2 cellular contexts compared by ENCODE assay signal in the genomic region with DNA sequence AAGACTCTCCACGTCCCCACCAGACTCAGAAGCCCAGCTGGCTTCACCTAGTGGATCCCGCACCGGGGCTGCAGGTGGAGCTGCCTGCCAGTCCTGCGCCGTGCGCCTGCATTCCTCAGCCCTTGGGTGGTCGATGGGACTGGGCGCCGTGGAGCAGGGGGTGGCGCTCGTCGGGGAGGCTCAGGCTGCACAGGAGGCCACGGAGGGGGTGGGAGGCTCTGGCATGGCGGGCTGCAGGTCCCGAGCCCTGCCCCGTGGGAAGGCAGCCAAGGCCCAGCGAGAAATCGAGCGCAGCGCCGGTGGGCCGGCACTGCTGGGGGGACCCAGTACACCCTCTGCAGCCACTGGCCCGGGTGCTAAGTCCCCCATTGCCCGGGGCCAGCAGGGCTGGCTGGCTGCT. TPM values are rescaled to one million over a fixed set of nuclear protein-coding genes. Genes with fewer than 3 reads are reported as not detected.
DNase-seq lines count a peak whose midpoint lies in the region; TF ChIP-seq lines count a peak whose summit lies in the region.
"Not testable (repeated sequence)": the region's sequence is repeated elsewhere in the genome, so short reads cannot be mapped to it uniquely, and the experiment has no call there.

No MANE protein-coding gene starts in this region.

- not testable (repeated sequence) for BruUV-seq in MCF 10A (replicated peaks; lab: Mats Ljungman, UMichigan)

- POLR2A ChIA-PET in RWPE1 (lab: Yijun Ruan, JAX; ENCODE audit: low non-redundant PET); MCF 10A (lab: Yijun Ruan, JAX): not testable (repeated sequence)

- not testable (repeated sequence) for H3K4me3 Mint-ChIP-seq in MCF 10A (ENCODE audit: unreplicated experiment)

- peaks cover 39% of the 10 kb centered on the region for H3K36me3 Mint-ChIP-seq in MCF 10A (ENCODE audit: insufficient read depth, unreplicated experiment)

- intact Hi-C loops in MCF 10A (cut with micrococcal nuclease), result not testable (repeated sequence)

- not testable (repeated sequence) for TF ChIP-seq CTCF in RWPE1 (conservative IDR thresholded peaks at IDR 0.05; ENCODE audit: low read depth); MCF 10A (IDR thresholded peaks at IDR 0.05; ENCODE audit: unreplicated experiment)

- peak overlapping the region; percentile 46 for H3K27ac ChIP-seq in RWPE1

- not testable (repeated sequence) for H3K27me3 Mint-ChIP-seq in MCF 10A (ENCODE audit: insufficient read depth, unreplicated experiment)

- peak overlapping the region; percentile 35 for H3K27ac Mint-ChIP-seq in MCF 10A (ENCODE audit: low read depth, unreplicated experiment)

- DNase-seq in RWPE1 (ENCODE audit: low spot score); MCF 10A (ENCODE audit: unreplicated experiment): not testable (repeated sequence)

- peaks cover 38% of the 10 kb centered on the region for H3K4me1 Mint-ChIP-seq in MCF 10A (ENCODE audit: insufficient read depth, unreplicated experiment)

- CTCF ChIA-PET in RWPE1 (lab: Yijun Ruan, JAX), result interaction anchor here (0.6 kb wide), 1 partner anchor 35 kb away, joined by 5 read pairs; no protein-coding TSS in a partner anchor
- CTCF ChIA-PET in MCF 10A (lab: Yijun Ruan, JAX), result not testable (repeated sequence)

- H3K9me3 Mint-ChIP-seq in MCF 10A (ENCODE audit: unreplicated experiment), result not testable (repeated sequence)

RNA-seq across cellular contexts. Expression of a gene that starts 8.8 kb away (rescaled TPM):
- total RNA-seq in MCF 10A (2022), result 60.4 and 78.8 TPM in 2 replicates
